ENCODE assay signal across 8 cellular contexts in the genomic region with DNA sequence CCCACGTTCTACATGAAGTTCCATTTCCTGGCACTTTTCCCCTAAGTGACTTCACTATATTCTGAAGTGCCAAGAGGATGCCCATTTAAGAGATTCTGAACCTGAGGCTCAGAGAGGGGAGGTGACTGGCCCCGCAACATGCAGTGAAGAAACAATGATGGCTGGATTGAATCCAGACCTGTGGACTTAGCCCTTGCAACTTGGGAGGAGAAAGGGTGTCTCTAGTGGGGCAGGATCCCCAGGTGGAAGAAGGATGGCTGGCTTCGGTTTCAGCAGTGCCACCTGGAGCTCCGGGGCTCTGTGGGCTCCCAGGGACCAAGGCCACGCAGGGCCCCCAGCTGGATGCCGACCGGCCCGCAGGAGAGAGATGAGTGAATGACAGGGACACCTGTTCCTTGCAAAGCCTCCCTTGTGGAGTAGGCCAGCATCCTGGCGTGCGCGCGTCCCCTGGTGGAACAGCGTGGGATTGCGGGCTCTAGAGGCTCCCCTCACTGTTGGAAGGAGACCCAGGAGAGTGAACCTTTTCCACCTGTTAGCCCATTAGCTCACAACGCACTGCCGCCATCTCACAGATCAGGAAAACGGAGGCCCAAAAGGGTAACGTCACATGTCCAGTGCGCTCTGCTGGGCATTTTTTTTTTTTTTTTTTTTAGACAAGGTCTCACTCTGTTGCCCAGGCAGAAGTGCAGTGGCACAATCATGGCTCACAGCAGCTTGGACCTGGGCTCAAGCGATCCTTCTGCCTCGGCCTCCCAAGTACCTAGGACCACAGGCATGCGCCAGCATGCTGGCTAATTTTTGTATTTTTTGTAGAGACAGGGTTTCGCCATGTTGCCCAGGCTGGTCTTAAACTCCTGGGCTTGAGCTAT.
DNase-seq lines count a peak whose midpoint lies in the region; ATAC-seq and TF ChIP-seq lines count a peak whose summit lies in the region.

No MANE protein-coding gene starts in this region.

- no peaks in the 10 kb centered on the region for H3K9me3 Mint-ChIP-seq in CD8-positive, alpha-beta memory T cell
- H3K9me3 Mint-ChIP-seq in activated T-cell treated with anti-CD3 and anti-CD28 coated beads, Interleukin-2, amount 50 U/mL, for 4 hours: no peaks in the 10 kb centered on the region

- H3K27me3 ChIP-seq in CD8-positive, alpha-beta memory T cell (ENCODE audit: insufficient read depth, low read length, poor library complexity, severe bottlenecking): no peaks in the 10 kb centered on the region
- H3K27me3 ChIP-seq in fibroblast of lung (ENCODE audit: control insufficient read depth, insufficient read depth, low read length) (no peaks in the 10 kb centered on the region), osteoblast (ENCODE audit: insufficient read depth, low read length) (no peaks in the 10 kb centered on the region), upper lobe of right lung (no peaks in the 10 kb centered on the region)

- H3K79me2 ChIP-seq in fibroblast of lung (ENCODE audit: control insufficient read depth, insufficient read depth, low read length) (no peaks in the 10 kb centered on the region), osteoblast (ENCODE audit: insufficient read depth, low read length) (no peaks in the 10 kb centered on the region)

- intact Hi-C loops in upper lobe of right lung (cut with DNase I): no loop called here

- no peak overlapping the region for H3K9ac ChIP-seq in fibroblast of lung (ENCODE audit: insufficient read depth, low read length)

- POLR2A ChIA-PET in CD8-positive, alpha-beta memory T cell (lab: Charles Lee): interaction anchor here (1.0 kb wide), 1 partner anchor 11 kb away, joined by 4 read pairs; no protein-coding TSS in a partner anchor

- peaks cover 20% of the 10 kb centered on the region for H3K4me1 ChIP-seq in CD8-positive, alpha-beta memory T cell (ENCODE audit: insufficient read depth, low read length)
- H3K4me1 ChIP-seq in fibroblast of lung (ENCODE audit: control insufficient read depth, extremely low read depth, insufficient read depth, low read length) (no peaks in the 10 kb centered on the region), osteoblast (ENCODE audit: insufficient read depth, low read length) (peaks cover 9% of the 10 kb centered on the region), upper lobe of right lung (peaks cover 8% of the 10 kb centered on the region)

- CTCF ChIA-PET in CD8-positive, alpha-beta memory T cell (lab: Charles Lee): interaction anchor here (0.9 to 2.0 kb wide), 14 partner anchors 9 to 118 kb away, joined by 3 to 9 read pairs (median 5); no protein-coding TSS in a partner anchor

- peak overlapping the region in 3 of 8 donors; percentile 38 to 60 (median 57) for H3K27ac Mint-ChIP-seq in CD8-positive, alpha-beta memory T cell

- no peaks in the 10 kb centered on the region for H3K36me3 ChIP-seq in CD8-positive, alpha-beta memory T cell (ENCODE audit: insufficient read depth, low read length)
- no peaks in the 10 kb centered on the region for H3K36me3 ChIP-seq in fibroblast of lung (ENCODE audit: control insufficient read depth, insufficient read depth, low read length)
- H3K36me3 ChIP-seq in osteoblast (ENCODE audit: insufficient read depth, low read length): no peaks in the 10 kb centered on the region
- no peaks in the 10 kb centered on the region for H3K36me3 ChIP-seq in upper lobe of right lung

- no peak overlapping the region for H3K27ac ChIP-seq in CD8-positive, alpha-beta memory T cell (ENCODE audit: low read depth, low read length)
- H3K27ac ChIP-seq in fibroblast of lung (ENCODE audit: insufficient read depth, low read length) (no peak overlapping the region), osteoblast (ENCODE audit: low read depth, low read length) (no peak overlapping the region), upper lobe of right lung (no peak overlapping the region)

- ATAC-seq in HG03175 (IDR thresholded peaks at IDR 0.05; ENCODE audit: unreplicated experiment): peak; percentile 52
- peak; percentile 32 to 48 for ATAC-seq in activated T-cell treated with anti-CD3 and anti-CD28 coated beads, Interleukin-2, amount 50 U/mL, for 4 hours
- ATAC-seq in upper lobe of right lung: peak; percentile 90
- no peak for ATAC-seq in HG02884 (IDR thresholded peaks at IDR 0.05; ENCODE audit: unreplicated experiment)

- peaks cover 0 to 4% of the 10 kb centered on the region in 2 donors for H3K27me3 Mint-ChIP-seq in CD8-positive, alpha-beta memory T cell
- H3K27me3 Mint-ChIP-seq in activated T-cell treated with anti-CD3 and anti-CD28 coated beads, Interleukin-2, amount 50 U/mL, for 4 hours (ENCODE audit: low read depth): peaks cover 3% of the 10 kb centered on the region

- H4K20me1 ChIP-seq in fibroblast of lung (ENCODE audit: control insufficient read depth, extremely low read depth, insufficient read depth, low read length) (no peaks in the 10 kb centered on the region), osteoblast (ENCODE audit: insufficient read depth, low read length) (no peaks in the 10 kb centered on the region)

- TF ChIP-seq CTCF in fibroblast of lung (conservative IDR thresholded peaks at IDR 0.05 in 1 of 2, IDR thresholded peaks at IDR 0.05 in 1 of 2; ENCODE audit: low read depth in 1 of 2, low read length in 2 of 2): peak; percentile 68 to 97
- peak; percentile 77 for TF ChIP-seq CTCF in osteoblast (IDR thresholded peaks at IDR 0.05; ENCODE audit: extremely low read depth, low read depth, low read length)
- TF ChIP-seq CTCF in upper lobe of right lung (IDR thresholded peaks at IDR 0.05): peak; percentile 85

- no peak overlapping the region for H3K4me3 ChIP-seq in CD8-positive, alpha-beta memory T cell (ENCODE audit: low read length)
- no peak overlapping the region for H3K4me3 ChIP-seq in fibroblast of lung (replicated peaks in 1 of 4; ENCODE audit: control extremely low read depth in 1 of 4, insufficient read depth in 1 of 4, low read depth in 3 of 4, low read length in 4 of 4)
- H3K4me3 ChIP-seq in osteoblast (ENCODE audit: insufficient read depth, low read length): no peak overlapping the region
- no peak overlapping the region for H3K4me3 ChIP-seq in upper lobe of right lung

- H3K9me3 ChIP-seq in CD8-positive, alpha-beta memory T cell (ENCODE audit: low read length): no peaks in the 10 kb centered on the region
- H3K9me3 ChIP-seq in fibroblast of lung (ENCODE audit: control insufficient read depth, insufficient read depth, low read depth, low read length) (no peaks in the 10 kb centered on the region), osteoblast (ENCODE audit: low read depth, low read length) (no peaks in the 10 kb centered on the region), upper lobe of right lung (no peaks in the 10 kb centered on the region)

- H2AFZ ChIP-seq in fibroblast of lung (ENCODE audit: low read length) (no peak overlapping the region), osteoblast (ENCODE audit: low read length) (no peak overlapping the region)

- no peak overlapping the region for H3K4me2 ChIP-seq in fibroblast of lung (ENCODE audit: extremely low read depth, insufficient read depth, low read length)
- no peak overlapping the region for H3K4me2 ChIP-seq in osteoblast (ENCODE audit: insufficient read depth, low read length)

- H3K4me3 Mint-ChIP-seq in CD8-positive, alpha-beta memory T cell: peak overlapping the region in 1 of 7 donors; percentile 1
- no peak overlapping the region for H3K4me3 Mint-ChIP-seq in activated T-cell treated with anti-CD3 and anti-CD28 coated beads, Interleukin-2, amount 50 U/mL, for 4 hours

- H3K36me3 Mint-ChIP-seq in CD8-positive, alpha-beta memory T cell: no peaks in the 10 kb centered on the region
- no peaks in the 10 kb centered on the region for H3K36me3 Mint-ChIP-seq in activated T-cell treated with anti-CD3 and anti-CD28 coated beads, Interleukin-2, amount 50 U/mL, for 4 hours (ENCODE audit: insufficient read depth)

- H3K4me1 Mint-ChIP-seq in CD8-positive, alpha-beta memory T cell: peaks cover 30 to 41% (median 33%) of the 10 kb centered on the region in 3 donors
- H3K4me1 Mint-ChIP-seq in activated T-cell treated with anti-CD3 and anti-CD28 coated beads, Interleukin-2, amount 50 U/mL, for 4 hours (ENCODE audit: low read depth): peaks cover 45% of the 10 kb centered on the region

- DNase-seq in CD8-positive, alpha-beta memory T cell: peak; percentile 43 to 76 (median 65)
- DNase-seq in OCI-M1 (lab: John Stamatoyannopoulos, UW) (peak; percentile 89), fibroblast of lung (ENCODE audit: low read depth in 2 of 2) (peak in 1 of 2 donors; percentile 19), osteoblast (ENCODE audit: insufficient read length, low spot score, missing footprints) (peak; percentile 89), upper lobe of right lung (peak; percentile 86)
- DNase-seq in activated T-cell treated with anti-CD3 and anti-CD28 coated beads, Interleukin-2, amount 50 U/mL, for 4 hours: peak; percentile 71
